Comparison of ENCODE assay signal across 2 cellular contexts in the genomic region with DNA sequence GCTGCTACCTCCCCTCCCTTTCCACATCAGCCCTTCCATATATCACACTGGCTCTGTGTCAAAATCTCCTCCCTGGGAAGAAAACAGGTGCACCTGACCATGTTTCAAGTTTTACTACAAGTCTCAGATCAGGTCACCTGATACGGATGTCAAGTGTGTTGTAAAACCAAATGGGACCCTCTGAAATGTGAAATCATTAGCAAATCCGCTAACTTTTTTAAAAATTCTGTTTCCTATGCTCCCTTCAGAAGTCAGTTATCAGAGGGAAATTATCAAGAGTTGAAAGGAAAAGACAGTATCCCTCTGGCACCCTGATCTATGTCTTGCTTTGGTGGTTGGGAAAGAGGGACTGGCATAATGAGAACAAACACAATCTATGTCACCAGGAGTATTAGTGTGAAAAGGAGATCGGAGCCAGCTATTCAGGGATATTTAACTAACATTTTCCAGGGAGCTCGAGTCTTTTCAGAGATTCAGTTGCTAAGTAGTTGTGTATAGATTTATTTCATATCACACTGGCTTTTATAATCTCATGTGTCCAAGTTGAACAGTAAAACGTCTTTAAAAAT.
TF ChIP-seq lines count a peak whose summit lies in the region.

No MANE protein-coding gene starts in this region.

TF ChIP-seq in SK-N-SH, 30 proteins besides CTCF, POLR2A, EP300 and RAD21 (continued from another document):
- TF ChIP-seq, protein P1, sequence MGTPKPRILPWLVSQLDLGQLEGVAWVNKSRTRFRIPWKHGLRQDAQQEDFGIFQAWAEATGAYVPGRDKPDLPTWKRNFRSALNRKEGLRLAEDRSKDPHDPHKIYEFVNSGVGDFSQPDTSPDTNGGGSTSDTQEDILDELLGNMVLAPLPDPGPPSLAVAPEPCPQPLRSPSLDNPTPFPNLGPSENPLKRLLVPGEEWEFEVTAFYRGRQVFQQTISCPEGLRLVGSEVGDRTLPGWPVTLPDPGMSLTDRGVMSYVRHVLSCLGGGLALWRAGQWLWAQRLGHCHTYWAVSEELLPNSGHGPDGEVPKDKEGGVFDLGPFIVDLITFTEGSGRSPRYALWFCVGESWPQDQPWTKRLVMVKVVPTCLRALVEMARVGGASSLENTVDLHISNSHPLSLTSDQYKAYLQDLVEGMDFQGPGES (IDR thresholded peaks at IDR 0.05; ENCODE audit: low read depth, low read length) = no peak
- TF ChIP-seq TEAD4 (IDR thresholded peaks at IDR 0.05; ENCODE audit: borderline replicate concordance, insufficient read depth) = no peak
TF ChIP-seq in SK-N-SH: peak in this region for 0.

TF ChIP-seq in SK-N-SH treated with all-trans-retinoic acid at 6 μM for 48 hours, 23 proteins besides CTCF, POLR2A, EP300 and RAD21 (continued from another document):
- TF ChIP-seq POU6F1 (CRISPR knock-in tag; IDR thresholded peaks at IDR 0.05; ENCODE audit: borderline replicate concordance, low read depth) = no peak
- TF ChIP-seq, protein P2, sequence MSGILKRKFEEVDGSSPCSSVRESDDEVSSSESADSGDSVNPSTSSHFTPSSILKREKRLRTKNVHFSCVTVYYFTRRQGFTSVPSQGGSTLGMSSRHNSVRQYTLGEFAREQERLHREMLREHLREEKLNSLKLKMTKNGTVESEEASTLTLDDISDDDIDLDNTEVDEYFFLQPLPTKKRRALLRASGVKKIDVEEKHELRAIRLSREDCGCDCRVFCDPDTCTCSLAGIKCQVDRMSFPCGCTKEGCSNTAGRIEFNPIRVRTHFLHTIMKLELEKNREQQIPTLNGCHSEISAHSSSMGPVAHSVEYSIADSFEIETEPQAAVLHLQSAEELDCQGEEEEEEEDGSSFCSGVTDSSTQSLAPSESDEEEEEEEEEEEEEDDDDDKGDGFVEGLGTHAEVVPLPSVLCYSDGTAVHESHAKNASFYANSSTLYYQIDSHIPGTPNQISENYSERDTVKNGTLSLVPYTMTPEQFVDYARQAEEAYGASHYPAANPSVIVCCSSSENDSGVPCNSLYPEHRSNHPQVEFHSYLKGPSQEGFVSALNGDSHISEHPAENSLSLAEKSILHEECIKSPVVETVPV (CRISPR knock-in tag; IDR thresholded peaks at IDR 0.05) = no peak
- TF ChIP-seq CSDC2 (CRISPR knock-in tag; IDR thresholded peaks at IDR 0.05) = no peak
- TF ChIP-seq ISL1 (CRISPR knock-in tag; IDR thresholded peaks at IDR 0.05) = no peak
TF ChIP-seq in SK-N-SH treated with all-trans-retinoic acid at 6 μM for 48 hours: peak in this region for 0.
